ENCODE assay signal across 8 cellular contexts in genomic region chr22:39348909-39349505, GRCh38. TPM values are rescaled to one million over a fixed set of nuclear protein-coding genes. Genes with fewer than 3 reads are reported as not detected.
A peak's percentile ranks its signal among the peaks of the same experiment; 100 is the strongest.
DNase-seq lines count a peak whose midpoint lies in the region; ATAC-seq and TF ChIP-seq lines count a peak whose summit lies in the region.

No MANE protein-coding gene starts in this region.

- no peaks in the 10 kb centered on the region for H3K36me3 ChIP-seq in GM23248 (ENCODE audit: low read depth)
- no peaks in the 10 kb centered on the region for H3K36me3 ChIP-seq in colonic mucosa
- H3K36me3 ChIP-seq in mesendoderm (ENCODE audit: control insufficient read depth, insufficient read depth, low read length) = no peaks in the 10 kb centered on the region
- H3K36me3 ChIP-seq in urinary bladder (ENCODE audit: insufficient read depth) = no peaks in the 10 kb centered on the region

- H3K79me1 ChIP-seq in mesendoderm (ENCODE audit: low read length) = no peaks in the 10 kb centered on the region

- DNase-seq in GM23248 (no peak), NOMO-1 treated with dmso at 0.1 percent for 144 hours (lab: John Stamatoyannopoulos, UW; ENCODE audit: unreplicated experiment) (peak; percentile 93), colonic mucosa (no peak), mesendoderm (no peak), COLO668 (lab: John Stamatoyannopoulos, UW; ENCODE audit: unreplicated experiment) (no peak), RKO (ENCODE audit: low spot score) (no peak)

- H3K9me3 ChIP-seq in GM23248 (ENCODE audit: low read depth) (no peaks in the 10 kb centered on the region), colonic mucosa (no peaks in the 10 kb centered on the region)

- H3K4ac ChIP-seq in mesendoderm (ENCODE audit: low read depth, low read length) = no peak overlapping the region

- H2AK5ac ChIP-seq in mesendoderm (ENCODE audit: low read length) = no peak overlapping the region

- no peak overlapping the region for H3K18ac ChIP-seq in mesendoderm (ENCODE audit: low read length)

- H2AFZ ChIP-seq in GM23248 = peak overlapping the region; percentile 92

- H2BK120ac ChIP-seq in mesendoderm (ENCODE audit: low read depth, low read length) = no peak overlapping the region

- peak overlapping the region; percentile 84 for H3K4me2 ChIP-seq in GM23248 (ENCODE audit: unreplicated experiment)
- peak overlapping the region; percentile 76 for H3K4me2 ChIP-seq in mesendoderm (ENCODE audit: low read length)

- peak overlapping the region; percentile 75 for H3K4me3 ChIP-seq in GM23248
- H3K4me3 ChIP-seq in colonic mucosa = peak overlapping the region; percentile 23
- H3K4me3 ChIP-seq in mesendoderm (ENCODE audit: low read length) = peak overlapping the region; percentile 6
- H3K4me3 ChIP-seq in urinary bladder (ENCODE audit: low read depth, low read length) = peak overlapping the region; percentile 96

- 10% methylated on average over 5 to 11 of the region's 11 CpGs for WGBS in GM23248 (ENCODE audit: low coverage in 1 of 2, low lambda C conversion rate in 2 of 2, missing lambda C conversion rate in 2 of 2), 2 experiments
- no CpG with 5 or more reads among the region's 11 CpGs for WGBS in mesendoderm (ENCODE audit: extremely low coverage, insufficient coverage, low lambda C conversion rate)
- 12% methylated on average over 11 of the region's 11 CpGs for WGBS in urinary bladder

- peak overlapping the region; percentile 50; the same call in 1 of the 2 replicates for H3K9ac ChIP-seq in GM23248
- H3K9ac ChIP-seq in colonic mucosa (ENCODE audit: low read depth in 2 of 2, low read length in 2 of 2) = peak overlapping the region in 1 of 2 donors; percentile 57
- peak overlapping the region; percentile 60 for H3K9ac ChIP-seq in mesendoderm (ENCODE audit: low read length)

- H3K27ac ChIP-seq in GM23248 (no peak overlapping the region), colonic mucosa (no peak overlapping the region), mesendoderm (ENCODE audit: low read depth, low read length) (no peak overlapping the region), urinary bladder (ENCODE audit: low read depth) (peak overlapping the region; percentile 15)

- in situ Hi-C loops in GM23248 (cut with MboI) = no loop called here

- no peaks in the 10 kb centered on the region for H3K9me2 ChIP-seq in GM23248 (ENCODE audit: insufficient read depth)

- no peak for ATAC-seq in GM21723 (IDR thresholded peaks at IDR 0.05; ENCODE audit: unreplicated experiment)

- H3K79me2 ChIP-seq in GM23248 (ENCODE audit: insufficient read depth) (no peaks in the 10 kb centered on the region), mesendoderm (ENCODE audit: control insufficient read depth, insufficient read depth, low read length) (no peaks in the 10 kb centered on the region)

- H3K4me1 ChIP-seq in GM23248 (ENCODE audit: insufficient read depth) (no peaks in the 10 kb centered on the region; the same call in 1 of the 2 replicates), colonic mucosa (no peaks in the 10 kb centered on the region), mesendoderm (ENCODE audit: control insufficient read depth, low read depth, low read length) (peaks cover 12% of the 10 kb centered on the region), urinary bladder (ENCODE audit: insufficient read depth) (no peaks in the 10 kb centered on the region)

- no peak overlapping the region for H2BK15ac ChIP-seq in mesendoderm (replicated peaks; ENCODE audit: low read depth)

- H3K56ac ChIP-seq in mesendoderm (ENCODE audit: low read length) = peak overlapping the region; percentile 83

- no peak overlapping the region for H4K5ac ChIP-seq in mesendoderm (ENCODE audit: low read length)

- H3K23ac ChIP-seq in mesendoderm (ENCODE audit: low read length) = peak overlapping the region; percentile 48

- no peak overlapping the region for H2BK5ac ChIP-seq in mesendoderm (ENCODE audit: low read length)

- H4K20me1 ChIP-seq in GM23248 (ENCODE audit: insufficient read depth) = no peaks in the 10 kb centered on the region

- intact Hi-C loops in colonic mucosa (cut with DNase I) = no loop called here

- no peak for TF ChIP-seq CTCF in colonic mucosa (IDR thresholded peaks at IDR 0.05)

- H3K27me3 ChIP-seq in GM23248 (replicated peaks; ENCODE audit: insufficient read depth) (no peaks in the 10 kb centered on the region), colonic mucosa (peaks cover 17% of the 10 kb centered on the region), mesendoderm (ENCODE audit: insufficient read depth, low read length, poor library complexity) (no peaks in the 10 kb centered on the region)

- no peak overlapping the region for H4K8ac ChIP-seq in mesendoderm (ENCODE audit: low read depth, low read length)

- H3F3A ChIP-seq in GM23248 (ENCODE audit: insufficient read depth) = no peaks in the 10 kb centered on the region

RNA-seq across cellular contexts. Expression of gene SYNGR1, which starts 0.8 kb away (rescaled TPM):
- total RNA-seq in GM23248 (2014; rRNA removed; shearing (Covaris generic)) = 5.2 and 6.1 TPM in 2 replicates
- 20.3 and 23.2 TPM in 2 replicates for polyA plus RNA-seq in GM23248 (2016; fragmentation: Nextera tagmentation; extraction: Ambion mirVana)
- total RNA-seq in colonic mucosa = 1 to 10 TPM; 1.8 to 4.3 TPM
- 10.5 TPM for polyA plus RNA-seq in mesendoderm (2013, experiment 1 of 2)
- polyA plus RNA-seq in mesendoderm (2013, experiment 2 of 2) = 10.0 TPM
- total RNA-seq in urinary bladder = 13.3 TPM
- 54.6 TPM for polyA plus RNA-seq in urinary bladder

RNA-seq across cellular contexts. Expression of gene RPL3, which starts 29.6 kb away (rescaled TPM):
- 1,555 and 2,353 TPM in 2 replicates for total RNA-seq in GM23248 (2014; rRNA removed; shearing (Covaris generic))
- polyA plus RNA-seq in GM23248 (2016; fragmentation: Nextera tagmentation; extraction: Ambion mirVana) (920 and 929 TPM in 2 replicates), urinary bladder (4,002 TPM)
- total RNA-seq in colonic mucosa (1,000 to 10,000 TPM; 1,796 to 1,829 TPM), urinary bladder (1,908 TPM)
- polyA plus RNA-seq in mesendoderm (2013, experiment 1 of 2) = 2,149 TPM
- polyA plus RNA-seq in mesendoderm (2013, experiment 2 of 2) = 2,158 TPM

RNA-seq across cellular contexts. Expression of gene TAB1, which starts 50.6 kb away (rescaled TPM):
- total RNA-seq in GM23248 (2014; rRNA removed; shearing (Covaris generic)) = 13.4 and 16.9 TPM in 2 replicates
- polyA plus RNA-seq in GM23248 (2016; fragmentation: Nextera tagmentation; extraction: Ambion mirVana) = 12.1 and 13.9 TPM in 2 replicates
- 10 to 100 TPM; 16.1 to 31.3 TPM for total RNA-seq in colonic mucosa
- 13.1 TPM for polyA plus RNA-seq in mesendoderm (2013, experiment 1 of 2)
- polyA plus RNA-seq in mesendoderm (2013, experiment 2 of 2) = 12.1 TPM
- total RNA-seq in urinary bladder = 12.6 TPM
- 34.7 TPM for polyA plus RNA-seq in urinary bladder

Comparison
In these comparisons a context has a peak if more than half of its experiments do, and no peak if none do; other contexts are left out.
1. H3K4me3 ChIP-seq: peak in every context shown above with its lines; median percentile 96 in urinary bladder; 75 in GM23248; 23 in colonic mucosa; 6 in mesendoderm.